ENCODE assay signal across 10 cellular contexts in the genomic region with DNA sequence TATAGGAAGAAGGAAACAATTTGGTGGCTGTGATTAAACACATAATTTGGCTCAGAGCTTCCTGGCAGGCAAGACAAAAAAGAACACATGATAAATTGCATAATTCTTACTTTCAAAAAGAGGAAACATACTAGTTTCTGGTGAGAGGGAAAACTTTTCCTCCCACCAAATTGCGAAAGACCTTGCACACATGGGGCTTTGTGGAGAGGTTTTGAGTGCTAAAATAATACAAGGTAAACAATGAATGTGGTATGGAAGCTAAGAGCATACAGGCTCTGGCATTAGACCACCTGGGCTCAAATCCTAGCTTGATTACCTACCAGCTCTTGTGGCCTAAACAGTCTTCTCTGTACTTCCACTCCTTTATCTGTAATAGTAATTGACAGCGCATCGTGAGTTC.
DNase-seq lines count a peak whose midpoint lies in the region; ATAC-seq and TF ChIP-seq lines count a peak whose summit lies in the region.
"Had no signal": no experiment of that assay in that cellular context is flagged by ENCODE, and none has a peak within 500 bp of the region (broad histone marks: within the 10 kb centered on the region; RNA-seq: fewer than 3 reads in every experiment).

No MANE protein-coding gene starts in this region.

- no peak overlapping the region for H3K27ac Mint-ChIP-seq in GM23338

- peaks cover 4% of the 10 kb centered on the region; the same call in 1 of the 3 replicates for H3K36me3 Mint-ChIP-seq in GM23338 (ENCODE audit: low read depth)

- no peaks in the 10 kb centered on the region for H3F3A ChIP-seq in GM23338 (replicated peaks; ENCODE audit: low read depth)

- H3K4me1 Mint-ChIP-seq in GM23338, result peaks cover 61% of the 10 kb centered on the region

- TF ChIP-seq CTCF in GM23338 (conservative IDR thresholded peaks at IDR 0.05; ENCODE audit: low read depth in 2 of 2) (no peak), foreskin fibroblast (IDR thresholded peaks at IDR 0.05; ENCODE audit: low read depth, low read length) (no peak)

- DNase-seq in GM23338 (ENCODE audit: low spot score), result no peak
- peak; percentile 91 for DNase-seq in SIG-M5 treated with dmso at 0.1 percent for 504 hours (lab: John Stamatoyannopoulos, UW; ENCODE audit: unreplicated experiment)
- peak; percentile 45 to 71 for DNase-seq in foreskin fibroblast
- DNase-seq in NCI-H526 (lab: John Stamatoyannopoulos, UW), result no peak
- no peak for DNase-seq in activated naive CD4-positive, alpha-beta T cell treated with anti-CD3 and anti-CD28 coated beads, Interleukin-2, amount 50 U/mL, for 16 hours
- DNase-seq: activated gamma-delta T cell; stimulated activated CD4-positive, alpha-beta T cell treated with anti-CD3 and anti-CD28 coated beads, Interleukin-1b, Interleukin-23, amount 100 ng/mL, for 48 hours had no signal

- no peak overlapping the region for H2AFZ ChIP-seq in GM23338

- H3K9ac ChIP-seq in rectal smooth muscle tissue (ENCODE audit: low read length), result no peak overlapping the region

- peaks cover 5% of the 10 kb centered on the region; the same call in 1 of the 2 replicates for H3K9me2 ChIP-seq in GM23338 (ENCODE audit: insufficient read depth)

- no peaks in the 10 kb centered on the region for H3K79me2 ChIP-seq in GM23338 (replicated peaks; ENCODE audit: insufficient read depth)

- no peaks in the 10 kb centered on the region for H4K20me1 ChIP-seq in GM23338 (replicated peaks; ENCODE audit: insufficient read depth)

- no peak overlapping the region for H3K4me3 Mint-ChIP-seq in GM23338

- H3K36me3 ChIP-seq in GM23338 (ENCODE audit: insufficient read depth) (no peaks in the 10 kb centered on the region), rectal smooth muscle tissue (ENCODE audit: control insufficient read depth, insufficient read depth, low read length) (no peaks in the 10 kb centered on the region)

- no peak for ATAC-seq in GM23338
- no peak for ATAC-seq in GM21825 (IDR thresholded peaks at IDR 0.05; ENCODE audit: unreplicated experiment)
- no peak for ATAC-seq in GM21528 (IDR thresholded peaks at IDR 0.05; ENCODE audit: low FRiP score, unreplicated experiment)

- H3K27ac ChIP-seq in GM23338 (ENCODE audit: low read depth), result peak overlapping the region; percentile 52; the same call in 1 of the 2 replicates
- H3K27ac ChIP-seq in rectal smooth muscle tissue (ENCODE audit: low read depth, low read length), result peak overlapping the region; percentile 50

- H3K27me3 ChIP-seq in GM23338 (ENCODE audit: insufficient read depth) (no peaks in the 10 kb centered on the region), rectal smooth muscle tissue (ENCODE audit: control insufficient read depth, insufficient read depth, low read length) (no peaks in the 10 kb centered on the region)

- H3K27me3 Mint-ChIP-seq in GM23338 (ENCODE audit: insufficient read depth, low read depth, poor library complexity), result peaks cover 1% of the 10 kb centered on the region

- peaks cover 41% of the 10 kb centered on the region for H3K4me1 ChIP-seq in GM23338 (ENCODE audit: insufficient read depth)
- H3K4me1 ChIP-seq in rectal smooth muscle tissue (ENCODE audit: control insufficient read depth, insufficient read depth, low read length), result peaks cover 23% of the 10 kb centered on the region

- H3K9me3 Mint-ChIP-seq in GM23338, result no peaks in the 10 kb centered on the region

- H3K4me3 ChIP-seq in GM23338 (no peak overlapping the region), foreskin fibroblast (ENCODE audit: low read depth in 1 of 2, low read length in 2 of 2) (no peak overlapping the region), rectal smooth muscle tissue (ENCODE audit: low read length) (no peak overlapping the region)

- no peak overlapping the region for H3K4me2 ChIP-seq in GM23338

TF ChIP-seq in GM23338, 12 proteins besides CTCF, POLR2A, EP300 and RAD21 (continues in another document):
- TF ChIP-seq STAT1 (IDR thresholded peaks at IDR 0.05; ENCODE audit: unreplicated experiment) (no peak), POLR2AphosphoS5 (IDR thresholded peaks at IDR 0.05; ENCODE audit: low read depth) (no peak), NANOG (IDR thresholded peaks at IDR 0.05; ENCODE audit: borderline replicate concordance) (no peak), EZH2phosphoT487 (IDR thresholded peaks at IDR 0.05; ENCODE audit: unreplicated experiment) (no peak), CREB1 (CRISPR knock-in tag; IDR thresholded peaks at IDR 0.05; ENCODE audit: low read depth) (no peak), ZNF331 (CRISPR knock-in tag; IDR thresholded peaks at IDR 0.05; ENCODE audit: low read depth) (no peak), ZNF114 (CRISPR knock-in tag; IDR thresholded peaks at IDR 0.05) (no peak), JUNB (IDR thresholded peaks at IDR 0.05; ENCODE audit: unreplicated experiment) (no peak), EZH2 (IDR thresholded peaks at IDR 0.05; ENCODE audit: low read depth, unreplicated experiment) (no peak)
- TF ChIP-seq, protein P1, sequence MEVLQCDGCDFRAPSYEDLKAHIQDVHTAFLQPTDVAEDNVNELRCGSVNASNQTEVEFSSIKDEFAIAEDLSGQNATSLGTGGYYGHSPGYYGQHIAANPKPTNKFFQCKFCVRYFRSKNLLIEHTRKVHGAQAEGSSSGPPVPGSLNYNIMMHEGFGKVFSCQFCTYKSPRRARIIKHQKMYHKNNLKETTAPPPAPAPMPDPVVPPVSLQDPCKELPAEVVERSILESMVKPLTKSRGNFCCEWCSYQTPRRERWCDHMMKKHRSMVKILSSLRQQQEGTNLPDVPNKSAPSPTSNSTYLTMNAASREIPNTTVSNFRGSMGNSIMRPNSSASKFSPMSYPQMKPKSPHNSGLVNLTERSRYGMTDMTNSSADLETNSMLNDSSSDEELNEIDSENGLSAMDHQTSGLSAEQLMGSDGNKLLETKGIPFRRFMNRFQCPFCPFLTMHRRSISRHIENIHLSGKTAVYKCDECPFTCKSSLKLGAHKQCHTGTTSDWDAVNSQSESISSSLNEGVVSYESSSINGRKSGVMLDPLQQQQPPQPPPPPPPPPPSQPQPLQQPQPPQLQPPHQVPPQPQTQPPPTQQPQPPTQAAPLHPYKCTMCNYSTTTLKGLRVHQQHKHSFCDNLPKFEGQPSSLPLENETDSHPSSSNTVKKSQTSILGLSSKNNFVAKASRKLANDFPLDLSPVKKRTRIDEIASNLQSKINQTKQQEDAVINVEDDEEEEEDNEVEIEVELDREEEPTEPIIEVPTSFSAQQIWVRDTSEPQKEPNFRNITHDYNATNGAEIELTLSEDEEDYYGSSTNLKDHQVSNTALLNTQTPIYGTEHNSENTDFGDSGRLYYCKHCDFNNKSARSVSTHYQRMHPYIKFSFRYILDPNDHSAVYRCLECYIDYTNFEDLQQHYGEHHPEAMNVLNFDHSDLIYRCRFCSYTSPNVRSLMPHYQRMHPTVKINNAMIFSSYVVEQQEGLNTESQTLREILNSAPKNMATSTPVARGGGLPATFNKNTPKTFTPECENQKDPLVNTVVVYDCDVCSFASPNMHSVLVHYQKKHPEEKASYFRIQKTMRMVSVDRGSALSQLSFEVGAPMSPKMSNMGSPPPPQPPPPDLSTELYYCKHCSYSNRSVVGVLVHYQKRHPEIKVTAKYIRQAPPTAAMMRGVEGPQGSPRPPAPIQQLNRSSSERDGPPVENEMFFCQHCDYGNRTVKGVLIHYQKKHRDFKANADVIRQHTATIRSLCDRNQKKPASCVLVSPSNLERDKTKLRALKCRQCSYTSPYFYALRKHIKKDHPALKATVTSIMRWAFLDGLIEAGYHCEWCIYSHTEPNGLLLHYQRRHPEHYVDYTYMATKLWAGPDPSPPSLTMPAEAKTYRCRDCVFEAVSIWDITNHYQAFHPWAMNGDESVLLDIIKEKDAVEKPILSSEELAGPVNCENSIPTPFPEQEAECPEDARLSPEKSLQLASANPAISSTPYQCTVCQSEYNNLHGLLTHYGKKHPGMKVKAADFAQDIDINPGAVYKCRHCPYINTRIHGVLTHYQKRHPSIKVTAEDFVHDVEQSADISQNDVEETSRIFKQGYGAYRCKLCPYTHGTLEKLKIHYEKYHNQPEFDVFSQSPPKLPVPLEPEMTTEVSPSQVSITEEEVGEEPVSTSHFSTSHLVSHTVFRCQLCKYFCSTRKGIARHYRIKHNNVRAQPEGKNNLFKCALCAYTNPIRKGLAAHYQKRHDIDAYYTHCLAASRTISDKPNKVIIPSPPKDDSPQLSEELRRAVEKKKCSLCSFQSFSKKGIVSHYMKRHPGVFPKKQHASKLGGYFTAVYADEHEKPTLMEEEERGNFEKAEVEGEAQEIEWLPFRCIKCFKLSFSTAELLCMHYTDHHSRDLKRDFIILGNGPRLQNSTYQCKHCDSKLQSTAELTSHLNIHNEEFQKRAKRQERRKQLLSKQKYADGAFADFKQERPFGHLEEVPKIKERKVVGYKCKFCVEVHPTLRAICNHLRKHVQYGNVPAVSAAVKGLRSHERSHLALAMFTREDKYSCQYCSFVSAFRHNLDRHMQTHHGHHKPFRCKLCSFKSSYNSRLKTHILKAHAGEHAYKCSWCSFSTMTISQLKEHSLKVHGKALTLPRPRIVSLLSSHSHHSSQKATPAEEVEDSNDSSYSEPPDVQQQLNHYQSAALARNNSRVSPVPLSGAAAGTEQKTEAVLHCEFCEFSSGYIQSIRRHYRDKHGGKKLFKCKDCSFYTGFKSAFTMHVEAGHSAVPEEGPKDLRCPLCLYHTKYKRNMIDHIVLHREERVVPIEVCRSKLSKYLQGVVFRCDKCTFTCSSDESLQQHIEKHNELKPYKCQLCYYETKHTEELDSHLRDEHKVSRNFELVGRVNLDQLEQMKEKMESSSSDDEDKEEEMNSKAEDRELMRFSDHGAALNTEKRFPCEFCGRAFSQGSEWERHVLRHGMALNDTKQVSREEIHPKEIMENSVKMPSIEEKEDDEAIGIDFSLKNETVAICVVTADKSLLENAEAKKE (CRISPR knock-in tag; IDR thresholded peaks at IDR 0.05), result no peak
- TF ChIP-seq, protein P2, sequence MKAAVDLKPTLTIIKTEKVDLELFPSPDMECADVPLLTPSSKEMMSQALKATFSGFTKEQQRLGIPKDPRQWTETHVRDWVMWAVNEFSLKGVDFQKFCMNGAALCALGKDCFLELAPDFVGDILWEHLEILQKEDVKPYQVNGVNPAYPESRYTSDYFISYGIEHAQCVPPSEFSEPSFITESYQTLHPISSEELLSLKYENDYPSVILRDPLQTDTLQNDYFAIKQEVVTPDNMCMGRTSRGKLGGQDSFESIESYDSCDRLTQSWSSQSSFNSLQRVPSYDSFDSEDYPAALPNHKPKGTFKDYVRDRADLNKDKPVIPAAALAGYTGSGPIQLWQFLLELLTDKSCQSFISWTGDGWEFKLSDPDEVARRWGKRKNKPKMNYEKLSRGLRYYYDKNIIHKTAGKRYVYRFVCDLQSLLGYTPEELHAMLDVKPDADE (IDR thresholded peaks at IDR 0.05), result no peak

Comparison
In these comparisons a context has a peak if more than half of its experiments do, and no peak if none do; other contexts are left out.
1. DNase-seq: peak in SIG-M5 treated with dmso at 0.1 percent for 504 hours (single experiment) and foreskin fibroblast (2 of 2); none in GM23338 (single experiment), NCI-H526 (0 of 2) and activated naive CD4-positive, alpha-beta T cell treated with anti-CD3 and anti-CD28 coated beads, Interleukin-2, amount 50 U/mL, for 16 hours (single experiment).